Comparison of ENCODE assay signal across 26 cellular contexts in genomic region chr3:25840099-25840498, GRCh38.
"Had no signal": no experiment of that assay in that cellular context is flagged by ENCODE, and none has a peak within 500 bp of the region (broad histone marks: within the 10 kb centered on the region; RNA-seq: fewer than 3 reads in every experiment).

No MANE protein-coding gene starts in this region.

- H3K4me1 Mint-ChIP-seq: naive B cell had no signal

- H3K27me3 ChIP-seq: dorsolateral prefrontal cortex, esophagus squamous epithelium, gastrocnemius medialis, left lung had no signal

- H3K4me3 Mint-ChIP-seq: mesothelial cell of epicardium; naive B cell; naive thymus-derived CD8-positive, alpha-beta T cell had no signal

- H3K4me3 ChIP-seq: coronary artery, dorsolateral prefrontal cortex, esophagus squamous epithelium, gastrocnemius medialis, heart right ventricle, left lung, lower lobe of right lung, mucosa of descending colon had no signal

- ATAC-seq: esophagus mucosa; gastrocnemius medialis; heart right ventricle; left cardiac atrium; left lung; left ventricle myocardium superior; lower lobe of right lung; mucosa of descending colon; naive thymus-derived CD8-positive, alpha-beta T cell had no signal

- H3K27me3 Mint-ChIP-seq: naive B cell had no signal

- H3K4me1 ChIP-seq: esophagus squamous epithelium, gastrocnemius medialis, heart right ventricle, left lung, lower lobe of right lung had no signal

- FAIRE-seq: keratinocyte had no signal

- H3K36me3 Mint-ChIP-seq: naive B cell had no signal

- H3K27ac ChIP-seq: coronary artery, dorsolateral prefrontal cortex, epithelial cell of prostate, esophagus squamous epithelium, gastrocnemius medialis, heart right ventricle, left lung, lower lobe of right lung had no signal

- DNase-seq: dermis blood vessel endothelial cell; dorsolateral prefrontal cortex; effector CD4-positive, alpha-beta T cell; effector memory CD4-positive, alpha-beta T cell; erythroblast; esophagus squamous epithelium; foreskin fibroblast; foreskin melanocyte; gastrocnemius medialis; glutamatergic neuron; head of caudate nucleus; heart right ventricle; hippocampal formation; left cardiac atrium; left lung; left ventricle myocardium superior; lower lobe of right lung; mesenchymal stem cell; mucosa of descending colon; naive B cell; naive thymus-derived CD8-positive, alpha-beta T cell had no signal

- H3K9me3 ChIP-seq: esophagus squamous epithelium, gastrocnemius medialis, lower lobe of right lung, mucosa of descending colon had no signal

- H3K36me3 ChIP-seq: esophagus squamous epithelium, gastrocnemius medialis, heart right ventricle, left lung, lower lobe of right lung had no signal

- H3K27ac Mint-ChIP-seq: mesothelial cell of epicardium, naive B cell had no signal
